Comparison of ENCODE assay signal across 3 cellular contexts in the genomic region with DNA sequence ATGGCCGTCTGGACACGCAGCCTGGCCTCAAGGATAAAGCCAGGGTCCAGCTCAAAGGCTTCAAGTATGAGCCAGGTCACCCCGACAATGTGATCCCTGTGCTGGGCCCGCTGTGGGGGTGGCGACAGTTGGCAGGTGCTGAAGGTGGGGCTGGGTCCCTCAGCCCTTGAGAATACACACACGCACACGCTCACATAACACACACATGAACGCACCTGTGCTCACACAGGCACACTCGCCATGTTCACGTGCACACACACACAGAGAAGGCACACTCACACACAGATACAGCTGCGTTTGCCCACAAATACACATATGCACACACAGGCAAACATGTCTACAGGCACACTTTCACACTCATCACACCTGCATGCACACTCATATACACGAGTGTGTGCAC. TPM values are rescaled to one million over a fixed set of nuclear protein-coding genes. Genes with fewer than 3 reads are reported as not detected.
"Had no signal": no experiment of that assay in that cellular context is flagged by ENCODE, and none has a peak within 500 bp of the region (broad histone marks: within the 10 kb centered on the region; RNA-seq: fewer than 3 reads in every experiment).

No MANE protein-coding gene starts in this region.

RNA-seq across cellular contexts. Expression of gene TUBB8B, which starts 35.4 kb away (rescaled TPM):
- total RNA-seq: LHCN-M2, M059J, MCF 10A had no signal
